In the genomic region with DNA sequence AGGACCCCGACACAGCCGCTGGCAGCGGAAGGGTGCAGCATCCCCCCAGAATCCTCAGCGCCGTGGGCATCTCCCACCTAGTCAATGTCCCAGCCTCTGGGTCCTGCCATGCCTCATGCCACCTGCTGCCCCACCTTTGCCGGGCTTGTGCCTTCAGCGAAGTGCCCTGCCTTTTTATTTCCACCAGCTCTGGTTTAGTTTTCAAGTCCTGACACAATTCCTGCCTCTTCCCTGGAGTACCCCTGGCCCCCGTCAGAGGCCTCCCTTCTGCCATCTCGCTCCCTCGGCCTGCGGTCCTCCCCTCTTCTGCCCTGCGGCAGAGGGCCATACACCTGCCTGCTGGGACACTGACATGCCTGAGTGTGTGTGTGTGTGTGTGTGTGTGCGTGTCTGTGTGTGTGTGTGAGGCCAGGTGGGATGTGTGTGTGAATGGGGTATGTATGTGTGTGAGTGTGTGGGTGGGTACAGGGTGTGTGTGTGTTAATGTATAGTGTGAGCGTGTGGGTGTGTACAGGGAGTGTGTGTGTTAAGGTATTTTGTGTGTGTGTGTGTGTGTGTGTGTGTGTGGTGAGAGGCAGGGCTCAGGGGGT, we compare ENCODE assay signal across 13 cellular contexts.
"Had no signal": no experiment of that assay in that cellular context is flagged by ENCODE, and none has a peak within 500 bp of the region (broad histone marks: within the 10 kb centered on the region; RNA-seq: fewer than 3 reads in every experiment).

No MANE protein-coding gene starts in this region.

- H3K27me3 Mint-ChIP-seq: activated CD4-positive, alpha-beta T cell treated with anti-CD3 and anti-CD28 coated beads for 36 hours had no signal

- H3K4me1 Mint-ChIP-seq: activated CD4-positive, alpha-beta T cell treated with anti-CD3 and anti-CD28 coated beads for 36 hours had no signal

- H3K4me1 ChIP-seq: body of pancreas, stomach had no signal

- DNase-seq: activated CD4-positive, alpha-beta T cell treated with anti-CD3 and anti-CD28 coated beads for 36 hours; activated CD8-positive, alpha-beta T cell treated with anti-CD3 and anti-CD28 coated beads, Interleukin-2, amount 10 ng/mL, durations not matched to agents 7 days and 5 days; activated naive CD4-positive, alpha-beta T cell treated with anti-CD3 and anti-CD28 coated beads, Interleukin-2, amount 50 U/mL, for 16 hours; body of pancreas; cerebellar nuclear complex; occipital lobe; stimulated activated CD4-positive, alpha-beta T cell treated with anti-CD3 and anti-CD28 coated beads, Interleukin-4, amount 100 ng/mL, for 1 hour; stimulated activated CD8-positive, alpha-beta memory T cell treated with anti-CD3 and anti-CD28 coated beads, Interleukin-4, amount 100 ng/mL, for 48 hours; stomach; T-helper 9 cell had no signal

- H3K9me3 ChIP-seq: body of pancreas, stomach had no signal

- H3K27ac Mint-ChIP-seq: activated CD4-positive, alpha-beta T cell treated with anti-CD3 and anti-CD28 coated beads for 36 hours; activated CD8-positive, alpha-beta T cell treated with anti-CD3 and anti-CD28 coated beads, Interleukin-2, amount 10 ng/mL, durations not matched to agents 7 days and 5 days; natural killer cell treated with Interleukin-12 subunit alpha and Interleukin-12 subunit beta and Interleukin-15 and Interleukin-18, amount 100 ng/mL, for 72 hours had no signal

- H3K4me3 Mint-ChIP-seq: activated CD4-positive, alpha-beta T cell treated with anti-CD3 and anti-CD28 coated beads for 36 hours; activated CD8-positive, alpha-beta T cell treated with anti-CD3 and anti-CD28 coated beads, Interleukin-2, amount 10 ng/mL, durations not matched to agents 7 days and 5 days; natural killer cell treated with Interleukin-12 subunit alpha and Interleukin-12 subunit beta and Interleukin-15 and Interleukin-18, amount 100 ng/mL, for 72 hours had no signal

- ATAC-seq: activated CD4-positive, alpha-beta T cell treated with anti-CD3 and anti-CD28 coated beads for 36 hours; activated CD8-positive, alpha-beta T cell treated with anti-CD3 and anti-CD28 coated beads, Interleukin-2, amount 10 ng/mL, durations not matched to agents 7 days and 5 days; body of pancreas; esophagus mucosa had no signal

- H3K36me3 ChIP-seq: stomach had no signal

- H3K36me3 Mint-ChIP-seq: natural killer cell treated with Interleukin-12 subunit alpha and Interleukin-12 subunit beta and Interleukin-15 and Interleukin-18, amount 100 ng/mL, for 72 hours had no signal

- H3K9me3 Mint-ChIP-seq: natural killer cell treated with Interleukin-12 subunit alpha and Interleukin-12 subunit beta and Interleukin-15 and Interleukin-18, amount 100 ng/mL, for 72 hours had no signal

- H3K27ac ChIP-seq: body of pancreas, stomach had no signal

- H3K27me3 ChIP-seq: body of pancreas, stomach had no signal

- H3K4me3 ChIP-seq: body of pancreas, lung, stomach had no signal
